12 cellular contexts compared by ENCODE assay signal in the genomic region with DNA sequence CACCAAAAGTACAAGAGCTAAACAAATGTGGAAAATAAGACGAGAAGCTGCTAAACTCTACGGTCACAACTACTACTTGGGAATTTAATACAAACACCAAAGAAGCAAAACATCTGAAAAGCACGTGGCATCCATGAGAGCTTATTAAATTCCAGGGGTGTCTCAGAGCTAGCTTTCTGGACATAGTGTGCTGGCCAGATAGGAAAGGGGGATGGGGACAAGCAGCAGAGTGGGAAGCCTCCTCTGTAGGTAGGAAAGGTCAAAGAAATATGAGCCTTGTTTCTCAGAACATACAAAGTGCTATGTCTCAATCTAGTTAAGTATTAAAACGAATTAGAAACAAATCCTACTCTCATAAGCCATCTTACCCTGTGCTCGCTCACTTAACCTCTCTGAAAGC. TPM values are rescaled to one million over a fixed set of nuclear protein-coding genes. Genes with fewer than 3 reads are reported as not detected.
A peak's percentile ranks its signal among the peaks of the same experiment; 100 is the strongest.
DNase-seq lines count a peak whose midpoint lies in the region; ATAC-seq and TF ChIP-seq lines count a peak whose summit lies in the region.
"Had no signal": no experiment of that assay in that cellular context is flagged by ENCODE, and none has a peak within 500 bp of the region (broad histone marks: within the 10 kb centered on the region; RNA-seq: fewer than 3 reads in every experiment).

No MANE protein-coding gene starts in this region.

- no peak overlapping the region for H3K27ac ChIP-seq in brain microvascular endothelial cell
- H3K27ac ChIP-seq: colonic mucosa, neutrophil had no signal

- H3K9me3 Mint-ChIP-seq in CD14-positive monocyte = no peaks in the 10 kb centered on the region
- H3K9me3 Mint-ChIP-seq in activated CD8-positive, alpha-beta memory T cell treated with anti-CD3 and anti-CD28 coated beads, Interleukin-2, amount 10 ng/mL, durations not matched to agents 7 days and 5 days (ENCODE audit: low read depth) = no peaks in the 10 kb centered on the region

- intact Hi-C loops in CD14-positive monocyte (cut with micrococcal nuclease) = no loop called here

- CTCF ChIA-PET in activated CD8-positive, alpha-beta memory T cell treated with anti-CD3 and anti-CD28 coated beads, Interleukin-2, amount 10 ng/mL, durations not matched to agents 7 days and 5 days (lab: Charles Lee) = interaction anchor here (2.8 kb wide), 1 partner anchor 104 kb away, joined by 6 read pairs; no protein-coding TSS in a partner anchor

- no peak overlapping the region for H3K4me3 Mint-ChIP-seq in CD14-positive monocyte
- no peak overlapping the region for H3K4me3 Mint-ChIP-seq in activated CD8-positive, alpha-beta memory T cell treated with anti-CD3 and anti-CD28 coated beads, Interleukin-2, amount 10 ng/mL, durations not matched to agents 7 days and 5 days
- H3K4me3 Mint-ChIP-seq: T-helper 17 cell had no signal

- DNase-seq in GM04503 (ENCODE audit: low read depth) (peak; percentile 43), brain microvascular endothelial cell (peak; percentile 13), kidney tubule cell (ENCODE audit: low spot score) (peak; percentile 13), skeletal muscle cell (ENCODE audit: low read depth) (peak; percentile 82), CD14-positive monocyte (ENCODE audit: low spot score) (no peak), NCI-H1694 treated with DMSO at 0.1 percent for 48 hours (lab: John Stamatoyannopoulos, UW) (no peak)
- no peak for DNase-seq in activated CD8-positive, alpha-beta memory T cell treated with anti-CD3 and anti-CD28 coated beads, Interleukin-2, amount 10 ng/mL, durations not matched to agents 7 days and 5 days
- DNase-seq in activated effector memory CD4-positive, alpha-beta T cell treated with anti-CD3 and anti-CD28 coated beads, Interleukin-2, amount 50 U/mL, for 16 hours = no peak
- DNase-seq: colonic mucosa, NCI-H774, T-helper 17 cell had no signal

- H3K36me3 Mint-ChIP-seq in CD14-positive monocyte = peaks cover 23 to 26% of the 10 kb centered on the region in 2 donors
- peaks cover 6% of the 10 kb centered on the region for H3K36me3 Mint-ChIP-seq in activated CD8-positive, alpha-beta memory T cell treated with anti-CD3 and anti-CD28 coated beads, Interleukin-2, amount 10 ng/mL, durations not matched to agents 7 days and 5 days

- TF ChIP-seq CTCF in brain microvascular endothelial cell (IDR thresholded peaks at IDR 0.05; ENCODE audit: low read depth, low read length, missing control alignments) = no peak
- no peak for TF ChIP-seq CTCF in CD14-positive monocyte (IDR thresholded peaks at IDR 0.05)

- no peak for ATAC-seq in activated CD8-positive, alpha-beta memory T cell treated with anti-CD3 and anti-CD28 coated beads, Interleukin-2, amount 10 ng/mL, durations not matched to agents 7 days and 5 days
- ATAC-seq: T-helper 17 cell had no signal

- H3K27me3 Mint-ChIP-seq in CD14-positive monocyte (ENCODE audit: low read depth in 3 of 3) = peaks cover 0 to 2% (median 0%) of the 10 kb centered on the region in 3 donors
- no peaks in the 10 kb centered on the region for H3K27me3 Mint-ChIP-seq in activated CD8-positive, alpha-beta memory T cell treated with anti-CD3 and anti-CD28 coated beads, Interleukin-2, amount 10 ng/mL, durations not matched to agents 7 days and 5 days
- H3K27me3 Mint-ChIP-seq: T-helper 17 cell had no signal

- peaks cover 3% of the 10 kb centered on the region for H3K36me3 ChIP-seq in brain microvascular endothelial cell (replicated peaks)
- H3K36me3 ChIP-seq: colonic mucosa, neutrophil had no signal

- no peak overlapping the region for H3K27ac Mint-ChIP-seq in CD14-positive monocyte
- no peak overlapping the region for H3K27ac Mint-ChIP-seq in activated CD8-positive, alpha-beta memory T cell treated with anti-CD3 and anti-CD28 coated beads, Interleukin-2, amount 10 ng/mL, durations not matched to agents 7 days and 5 days
- H3K27ac Mint-ChIP-seq: T-helper 17 cell had no signal

- H3K4me1 Mint-ChIP-seq in CD14-positive monocyte = peaks cover 8% of the 10 kb centered on the region
- no peaks in the 10 kb centered on the region for H3K4me1 Mint-ChIP-seq in activated CD8-positive, alpha-beta memory T cell treated with anti-CD3 and anti-CD28 coated beads, Interleukin-2, amount 10 ng/mL, durations not matched to agents 7 days and 5 days
- H3K4me1 Mint-ChIP-seq: T-helper 17 cell had no signal

- H3K27me3 ChIP-seq in brain microvascular endothelial cell (replicated peaks) = no peaks in the 10 kb centered on the region
- H3K27me3 ChIP-seq: colonic mucosa, neutrophil had no signal

- no peak overlapping the region for H3K4me3 ChIP-seq in brain microvascular endothelial cell (ENCODE audit: low read depth, low read length)
- no peak overlapping the region for H3K4me3 ChIP-seq in skeletal muscle cell (ENCODE audit: low read depth, low read length)
- H3K4me3 ChIP-seq: colonic mucosa had no signal

- in situ Hi-C loops in brain microvascular endothelial cell (cut with HindIII; ENCODE audit: low pct_ligation_motif_present, low sequenced_read_pairs) = no loop called here

RNA-seq across cellular contexts. Expression of a gene that starts 51.3 kb away (rescaled TPM):
- polyA plus RNA-seq in CD14-positive monocyte = 100 to 1,000 TPM; 105 to 108 TPM
- 10 to 100 TPM; 74.7 to 81.4 TPM for total RNA-seq in activated CD8-positive, alpha-beta memory T cell treated with anti-CD3 and anti-CD28 coated beads, Interleukin-2, amount 10 ng/mL, durations not matched to agents 7 days and 5 days

Comparison
In these comparisons a context has a peak if more than half of its experiments do, and no peak if none do; other contexts are left out.
1. DNase-seq: peak in GM04503 (single experiment), brain microvascular endothelial cell (single experiment), kidney tubule cell (single experiment) and skeletal muscle cell (single experiment); none in CD14-positive monocyte (single experiment), activated CD8-positive, alpha-beta memory T cell treated with anti-CD3 and anti-CD28 coated beads, Interleukin-2, amount 10 ng/mL, durations not matched to agents 7 days and 5 days (single experiment), activated effector memory CD4-positive, alpha-beta T cell treated with anti-CD3 and anti-CD28 coated beads, Interleukin-2, amount 50 U/mL, for 16 hours (single experiment) and NCI-H1694 treated with DMSO at 0.1 percent for 48 hours (single experiment).